Comparison of ENCODE assay signal across 28 cellular contexts in the genomic region with DNA sequence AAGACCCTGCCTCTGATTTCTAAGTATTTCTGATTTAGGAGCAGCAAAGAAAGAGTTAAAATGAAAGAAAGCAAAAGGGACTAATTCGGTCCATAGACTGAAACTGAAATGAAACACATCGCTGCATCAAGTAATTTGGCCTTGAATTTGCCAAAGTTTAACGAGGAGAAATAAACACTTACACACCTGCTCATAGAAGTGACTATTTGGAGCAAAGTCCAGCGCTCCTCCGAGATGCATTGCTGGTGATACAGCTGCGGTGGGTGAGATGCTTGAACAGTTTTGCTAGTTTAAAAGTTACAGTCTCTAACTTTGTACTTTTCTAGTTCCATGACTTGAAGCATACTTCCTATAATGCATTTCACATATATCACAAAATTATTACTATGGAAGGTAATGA. TPM values are rescaled to one million over a fixed set of nuclear protein-coding genes. Genes with fewer than 3 reads are reported as not detected.
"Had no signal": no experiment of that assay in that cellular context is flagged by ENCODE, and none has a peak within 500 bp of the region (broad histone marks: within the 10 kb centered on the region; RNA-seq: fewer than 3 reads in every experiment).

No MANE protein-coding gene starts in this region.

- H3K4me3 ChIP-seq: left lung, lower lobe of right lung, ovary, right atrium auricular region, skin epidermis, tibial nerve, uterus had no signal

- H3K36me3 Mint-ChIP-seq: stimulated activated memory B cell treated with anti-CD40 and anti-IgM and Interleukin-4, amounts not matched to agents 10 μg/mL and 1 μg/mL and 100 μg/mL, for 72 hours; type B pancreatic cell had no signal

- H3K36me3 ChIP-seq: left lung, lower lobe of right lung, ovary, right atrium auricular region, tibial nerve, uterus had no signal

- H3K4me1 ChIP-seq: left lung, lower lobe of right lung, right atrium auricular region, tibial nerve, uterus had no signal

- H3K27me3 ChIP-seq: ovary, right atrium auricular region, tibial nerve, uterus had no signal

- H3K9me3 Mint-ChIP-seq: type B pancreatic cell had no signal

- H3K27ac Mint-ChIP-seq: naive B cell; natural killer cell; progenitor cell of endocrine pancreas; stimulated activated memory B cell treated with anti-CD40 and anti-IgM and Interleukin-4, amounts not matched to agents 10 μg/mL and 1 μg/mL and 100 μg/mL, for 72 hours; stimulated activated naive CD8-positive, alpha-beta T cell treated with anti-CD3 and anti-CD28 coated beads, Interleukin-15, amount 100 ng/mL, for 72 hours; type B pancreatic cell had no signal

- H3K4me1 Mint-ChIP-seq: naive B cell; natural killer cell; stimulated activated memory B cell treated with anti-CD40 and anti-IgM and Interleukin-4, amounts not matched to agents 10 μg/mL and 1 μg/mL and 100 μg/mL, for 72 hours; stimulated activated naive CD8-positive, alpha-beta T cell treated with anti-CD3 and anti-CD28 coated beads, Interleukin-15, amount 100 ng/mL, for 72 hours had no signal

- ATAC-seq: left lung; lower lobe of right lung; natural killer cell; sciatic nerve; stimulated activated memory B cell treated with anti-CD40 and anti-IgM and Interleukin-4, amounts not matched to agents 10 μg/mL and 1 μg/mL and 100 μg/mL, for 72 hours; stimulated activated naive CD8-positive, alpha-beta T cell treated with anti-CD3 and anti-CD28 coated beads, Interleukin-15, amount 100 ng/mL, for 72 hours had no signal

- DNase-seq: islet precursor cell; left lung; lower lobe of right lung; mammary epithelial cell; mesenchymal stem cell; naive B cell; natural killer cell; ovary; stimulated activated CD4-positive, alpha-beta T cell treated with anti-CD3 and anti-CD28 coated beads, Interleukin-1b, Interleukin-23, amount 100 ng/mL, for 48 hours; stimulated activated CD4-positive, alpha-beta T cell treated with anti-CD3 and anti-CD28 coated beads, Interleukin-2, amount 100 ng/mL, for 48 hours; stimulated activated CD4-positive, alpha-beta T cell treated with anti-CD3 and anti-CD28 coated beads, Interleukin-4, amount 100 ng/mL, for 4 hours; stimulated activated CD8-positive, alpha-beta memory T cell treated with anti-CD3 and anti-CD28 coated beads, Interleukin-4, amount 100 ng/mL, for 48 hours; stimulated activated naive CD4-positive, alpha-beta T cell treated with Interleukin-2 at 50 U/mL for 16 hours; stimulated activated naive CD8-positive, alpha-beta T cell treated with anti-CD3 and anti-CD28 coated beads, Interleukin-15, amount 100 ng/mL, for 72 hours; substantia nigra; uterus had no signal

- H3K27ac ChIP-seq: left lung, lower lobe of right lung, ovary, right atrium auricular region, skin epidermis, tibial nerve, uterus had no signal

- H3K4me3 Mint-ChIP-seq: naive B cell; natural killer cell; stimulated activated memory B cell treated with anti-CD40 and anti-IgM and Interleukin-4, amounts not matched to agents 10 μg/mL and 1 μg/mL and 100 μg/mL, for 72 hours; stimulated activated naive CD8-positive, alpha-beta T cell treated with anti-CD3 and anti-CD28 coated beads, Interleukin-15, amount 100 ng/mL, for 72 hours; type B pancreatic cell had no signal

- H3K9me3 ChIP-seq: lower lobe of right lung, ovary, right atrium auricular region, uterus had no signal

RNA-seq across cellular contexts. Expression of a gene that starts 18.3 kb away (rescaled TPM):
- total RNA-seq: kidney epithelial cell, left lung, liver, lower lobe of right lung, mammary epithelial cell, natural killer cell, pulmonary artery endothelial cell, renal cortical epithelial cell, ureter had no signal
- polyA plus RNA-seq: liver, mammary epithelial cell, ovary had no signal
